ENCODE assay signal across 8 cellular contexts in the genomic region with DNA sequence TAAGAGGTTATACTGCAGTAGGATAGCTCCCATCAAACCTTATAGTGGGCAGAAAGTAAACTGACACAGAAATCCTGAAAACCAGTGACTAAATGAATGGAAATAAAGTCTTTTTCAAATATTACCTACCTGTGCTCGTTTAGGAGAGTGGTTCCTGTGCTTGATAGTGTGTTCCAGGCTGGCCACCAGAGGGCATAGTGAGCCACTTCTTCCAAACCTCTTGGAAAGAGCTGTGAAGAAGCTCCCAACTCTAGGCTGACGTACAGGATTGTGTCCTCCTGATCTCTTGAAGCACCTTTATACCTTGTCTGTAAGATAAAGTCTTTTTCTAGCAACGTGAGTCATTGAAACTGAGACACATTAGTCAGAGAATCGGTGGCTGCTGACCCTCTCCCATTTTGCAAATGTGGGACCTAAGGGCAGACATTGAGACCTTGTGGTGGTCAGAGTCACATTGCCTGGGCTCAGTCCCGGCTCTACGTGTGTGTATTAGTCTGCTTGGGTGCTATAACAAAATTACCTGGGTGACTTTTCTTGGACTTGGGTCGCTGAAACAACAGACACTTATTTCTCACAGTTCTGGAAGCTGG. TPM values are rescaled to one million over a fixed set of nuclear protein-coding genes. Genes with fewer than 3 reads are reported as not detected.
DNase-seq lines count a peak whose midpoint lies in the region; ATAC-seq and TF ChIP-seq lines count a peak whose summit lies in the region.

No MANE protein-coding gene starts in this region.

- H3K9me3 ChIP-seq in RWPE2 (ENCODE audit: severe bottlenecking) (no peaks in the 10 kb centered on the region), heart left ventricle (no peaks in the 10 kb centered on the region), prostate gland (no peaks in the 10 kb centered on the region)

- 54 to 62% (median 56%) methylated on average over 7 of the region's 7 CpGs for WGBS in heart left ventricle, 4 donors
- 56% methylated on average over 7 of the region's 7 CpGs for WGBS in prostate gland

- DNase-seq in BJ (ENCODE audit: low read depth) (no peak), LoVo (ENCODE audit: low spot score) (peak; percentile 56), RWPE2 (ENCODE audit: low spot score) (no peak), amniotic epithelial cell (ENCODE audit: low read depth) (peak; percentile 66), heart left ventricle (peak; percentile 27 to 73 (median 68)), prostate gland (ENCODE audit: low spot score) (peak; percentile 59)

- CTCF ChIA-PET in BJ (lab: Yijun Ruan, JAX): interaction anchor here (0.6 to 7.6 kb wide), 25 partner anchors 9 to 1200 kb away, joined by 3 to 156 read pairs (median 4); partner anchors contain the start of gene TDP1

- TF ChIP-seq POLR2A in heart left ventricle (IDR thresholded peaks at IDR 0.05) (no peak), prostate gland (IDR thresholded peaks at IDR 0.05) (no peak)

- H3K4me3 ChIP-seq in BJ (ENCODE audit: low read depth, low read length) (no peak overlapping the region), RWPE2 (ENCODE audit: severe bottlenecking) (no peak overlapping the region), heart left ventricle (no peak overlapping the region), prostate gland (no peak overlapping the region)

- peaks cover 6% of the 10 kb centered on the region for H3K36me3 ChIP-seq in BJ (ENCODE audit: control insufficient read depth, insufficient read depth, low read length)
- peaks cover 87% of the 10 kb centered on the region for H3K36me3 ChIP-seq in RWPE2 (ENCODE audit: low read depth)
- H3K36me3 ChIP-seq in heart left ventricle: peaks cover 0 to 76% (median 21%) of the 10 kb centered on the region in 9 donors
- no peaks in the 10 kb centered on the region for H3K36me3 ChIP-seq in prostate gland

- no peak overlapping the region for H3K27ac ChIP-seq in RWPE2 (ENCODE audit: poor library complexity, severe bottlenecking)
- no peak overlapping the region for H3K27ac ChIP-seq in heart left ventricle
- H3K27ac ChIP-seq in prostate gland: no peak overlapping the region

- H3K4me1 ChIP-seq in RWPE2 (ENCODE audit: insufficient read depth, poor library complexity, severe bottlenecking): no peaks in the 10 kb centered on the region
- H3K4me1 ChIP-seq in heart left ventricle: no peaks in the 10 kb centered on the region
- H3K4me1 ChIP-seq in prostate gland (replicated peaks): no peaks in the 10 kb centered on the region

- H3K27me3 ChIP-seq in BJ (ENCODE audit: control insufficient read depth, insufficient read depth, low read length): no peaks in the 10 kb centered on the region
- H3K27me3 ChIP-seq in RWPE2 (ENCODE audit: insufficient read depth, poor library complexity, severe bottlenecking): no peaks in the 10 kb centered on the region
- H3K27me3 ChIP-seq in heart left ventricle: no peaks in the 10 kb centered on the region
- no peaks in the 10 kb centered on the region for H3K27me3 ChIP-seq in prostate gland (replicated peaks; ENCODE audit: insufficient read depth)

- POLR2A ChIA-PET in BJ (lab: Charles Lee): interaction anchor here (0.6 kb wide), 1 partner anchor 9 kb away, joined by 4 read pairs; no protein-coding TSS in a partner anchor

- TF ChIP-seq CTCF in BJ (IDR thresholded peaks at IDR 0.05; ENCODE audit: insufficient read depth, low read depth, low read length) (peak; percentile 94), RWPE2 (IDR thresholded peaks at IDR 0.05; ENCODE audit: poor library complexity, severe bottlenecking) (peak; percentile 94), heart left ventricle (IDR thresholded peaks at IDR 0.05) (peak; percentile 71 to 92 (median 82)), prostate gland (IDR thresholded peaks at IDR 0.05) (peak; percentile 68 to 82 (median 78))

- intact Hi-C loops in heart left ventricle (cut with DNase I) (loop anchor here in 9 of 10 donors (1.0 to 10.0 kb wide), 6 partner anchors 89 to 264 kb away; partner anchors contain the start of gene KCNK13 (in 2 of the 9)), prostate gland (cut with DNase I) (loop anchor here (10.0 kb wide), 1 partner anchor 261 kb away; no protein-coding TSS in a partner anchor)

- ATAC-seq in GM19351 (IDR thresholded peaks at IDR 0.05; ENCODE audit: unreplicated experiment) (peak; percentile 73), RWPE2 (ENCODE audit: low read depth) (peak; percentile 94), heart left ventricle (peak in 3 of 4 donors; percentile 87 to 88 (median 87)), HG03520 (IDR thresholded peaks at IDR 0.05; ENCODE audit: unreplicated experiment) (no peak)

RNA-seq across cellular contexts. Expression of gene TDP1, which starts 17.6 kb away (rescaled TPM):
- 18.8 and 21.1 TPM in 2 replicates for polyA plus RNA-seq in BJ (2011; rRNA removed)
- polyA minus RNA-seq in BJ (2011; rRNA and poly(A)+ RNA removed): 16.1 and 22.5 TPM in 2 replicates
- total RNA-seq in heart left ventricle: 1 to 10 TPM; 1.1 to 9.0 (median 4.1) TPM
- 1 to 10 TPM; 1.0 to 5.5 TPM for polyA plus RNA-seq in heart left ventricle
- total RNA-seq in prostate gland: 10 to 100 TPM; 12.0 to 18.2 TPM

RNA-seq across cellular contexts. Expression of gene EFCAB11, which starts 18.8 kb away (rescaled TPM):
- 2.2 and 7.3 TPM in 2 replicates for polyA plus RNA-seq in BJ (2011; rRNA removed)
- 2.2 and 2.8 TPM in 2 replicates for polyA minus RNA-seq in BJ (2011; rRNA and poly(A)+ RNA removed)
- 1 to 10 TPM in 8 of 9 donors, under 1 TPM in 1; 0.79 to 4.6 (median 3.3) TPM for total RNA-seq in heart left ventricle
- polyA plus RNA-seq in heart left ventricle: 1 to 10 TPM; 2.0 to 3.3 TPM
- total RNA-seq in prostate gland: 1 to 10 TPM; 8.2 to 9.6 TPM

Comparison
In these comparisons a context has a peak if more than half of its experiments do, and no peak if none do; other contexts are left out.
1. DNase-seq: peak in LoVo (single experiment), amniotic epithelial cell (single experiment), heart left ventricle (5 of 5) and prostate gland (single experiment); none in BJ (single experiment) and RWPE2 (single experiment).
2. Peak in every context shown above with its lines, with median percentiles within 50 percentile points of each other: CTCF ChIP-seq.